12 cellular contexts compared by ENCODE assay signal in the genomic region with DNA sequence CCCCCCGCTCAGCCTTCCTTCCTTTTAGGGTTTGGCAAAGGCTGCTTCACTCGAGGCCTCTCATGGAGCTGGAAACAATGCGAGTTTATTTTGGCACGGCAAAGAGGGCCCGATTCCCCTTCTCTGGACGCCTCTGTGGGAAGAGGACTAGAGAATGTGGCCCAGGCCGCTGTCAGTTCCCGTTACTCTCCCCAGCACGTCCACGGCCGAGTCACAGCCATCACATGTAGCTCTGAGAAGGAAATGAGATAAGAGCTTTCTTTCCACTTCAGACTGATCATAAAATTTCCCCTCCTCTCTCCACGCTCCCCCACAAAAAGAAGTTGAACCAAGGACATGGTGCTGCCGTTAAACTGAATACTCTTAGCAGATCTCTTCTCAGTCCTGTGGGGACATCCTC.
DNase-seq lines count a peak whose midpoint lies in the region; ATAC-seq and TF ChIP-seq lines count a peak whose summit lies in the region.
"Had no signal": no experiment of that assay in that cellular context is flagged by ENCODE, and none has a peak within 500 bp of the region (broad histone marks: within the 10 kb centered on the region; RNA-seq: fewer than 3 reads in every experiment).

No MANE protein-coding gene starts in this region.

- DNase-seq in HK-2 (ENCODE audit: unreplicated experiment) (peak; percentile 26), caudate nucleus (lab: John Stamatoyannopoulos, UW) (peak in 5 of 61 donors; percentile 15 to 25 (median 19)), smooth muscle cell (lab: John Stamatoyannopoulos, UW; ENCODE audit: unreplicated experiment) (no peak), SKM-1 treated with dmso at 0.1 percent for 144 hours (lab: John Stamatoyannopoulos, UW; ENCODE audit: unreplicated experiment) (no peak), NCI-H2196 treated with DMSO at 0.1 percent for 48 hours (lab: John Stamatoyannopoulos, UW; ENCODE audit: unreplicated experiment) (no peak), posterior cingulate gyrus (no peak)
- DNase-seq: DMS 273 treated with DMSO at 0.1 percent for 48 hours, NCI-H1436, SHP77 had no signal

- H3K4me1 ChIP-seq in smooth muscle cell (ENCODE audit: low read depth): peaks cover 4% of the 10 kb centered on the region

- WGBS in smooth muscle cell (ENCODE audit: low lambda C conversion rate): 43% methylated on average over 13 of the region's 13 CpGs

- no peaks in the 10 kb centered on the region for H3K9me3 ChIP-seq in smooth muscle cell (replicated peaks; ENCODE audit: low read depth)

- H3F3A ChIP-seq in smooth muscle cell (ENCODE audit: low read depth): no peaks in the 10 kb centered on the region

- intact Hi-C loops in posterior cingulate gyrus (cut with DNase I): no loop called here

- H3K36me3 ChIP-seq in smooth muscle cell (ENCODE audit: low read depth): no peaks in the 10 kb centered on the region
- H3K36me3 ChIP-seq: neural progenitor cell had no signal

- H3K27ac ChIP-seq in caudate nucleus (ENCODE audit: low read depth, low read length) (peak overlapping the region; percentile 69), layer of hippocampus (ENCODE audit: low read depth, low read length) (peak overlapping the region; percentile 69), smooth muscle cell (ENCODE audit: low read depth) (no peak overlapping the region)
- H3K27ac ChIP-seq: neural progenitor cell had no signal

- no peak overlapping the region for H3K9ac ChIP-seq in smooth muscle cell (ENCODE audit: low read depth)
- H3K9ac ChIP-seq: neural progenitor cell had no signal

- H3K79me2 ChIP-seq in smooth muscle cell (ENCODE audit: low read depth): no peaks in the 10 kb centered on the region

- H3K4me3 ChIP-seq in smooth muscle cell: no peak overlapping the region
- H3K4me3 ChIP-seq: neural progenitor cell had no signal

- ATAC-seq in GM18511 (IDR thresholded peaks at IDR 0.05; ENCODE audit: unreplicated experiment): no peak

- no peak for TF ChIP-seq CTCF in smooth muscle cell (IDR thresholded peaks at IDR 0.05; ENCODE audit: borderline replicate concordance, insufficient read depth, poor library complexity, severe bottlenecking)

- H3K4me2 ChIP-seq in smooth muscle cell: peak overlapping the region; percentile 17
- H3K4me2 ChIP-seq: neural progenitor cell had no signal

- no peaks in the 10 kb centered on the region for H3K27me3 ChIP-seq in layer of hippocampus (ENCODE audit: control insufficient read depth, insufficient read depth, low read length)
- peaks cover 6% of the 10 kb centered on the region for H3K27me3 ChIP-seq in smooth muscle cell (ENCODE audit: low read depth)
- H3K27me3 ChIP-seq: neural progenitor cell had no signal

- no peak overlapping the region for H2AFZ ChIP-seq in smooth muscle cell (ENCODE audit: low read depth)
- H2AFZ ChIP-seq: neural progenitor cell had no signal

- H4K20me1 ChIP-seq in smooth muscle cell (ENCODE audit: low read depth): no peaks in the 10 kb centered on the region
